8 cellular contexts compared by ENCODE assay signal in the genomic region with DNA sequence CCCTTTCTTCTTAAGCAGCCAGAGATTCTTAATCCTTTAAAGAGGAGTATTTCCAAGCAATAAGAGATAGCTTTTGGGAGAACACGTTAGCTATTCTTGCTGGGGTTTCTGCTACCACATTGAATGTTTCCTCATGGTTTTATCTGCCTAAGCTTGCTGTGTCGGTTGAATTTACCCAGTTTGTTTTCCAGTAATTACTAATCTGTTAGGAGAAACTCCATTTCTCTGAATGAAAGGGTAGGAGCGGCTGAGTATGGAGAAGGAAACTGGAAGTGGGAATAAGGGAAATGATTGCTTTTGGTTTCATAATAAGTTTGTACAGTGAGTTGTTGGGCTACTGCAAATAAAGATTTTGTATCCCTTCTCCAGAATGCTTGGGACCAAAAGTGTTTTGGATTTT. TPM values are rescaled to one million over a fixed set of nuclear protein-coding genes. Genes with fewer than 3 reads are reported as not detected.
DNase-seq lines count a peak whose midpoint lies in the region; ATAC-seq and TF ChIP-seq lines count a peak whose summit lies in the region.

No MANE protein-coding gene starts in this region.

- no peak for DNase-seq in CD4-positive, alpha-beta memory T cell
- DNase-seq in NB4 (ENCODE audit: low read depth): no peak
- no peak for DNase-seq in SHP77 (lab: John Stamatoyannopoulos, UW)
- DNase-seq in NCI-H2171 treated with DMSO at 0.1 percent for 48 hours (lab: John Stamatoyannopoulos, UW): no peak

- H3K27ac ChIP-seq in CD4-positive, alpha-beta memory T cell (ENCODE audit: low read depth, low read length): peak overlapping the region; percentile 73
- no peak overlapping the region for H3K27ac ChIP-seq in ectodermal cell (ENCODE audit: insufficient read depth, low read depth, low read length, poor library complexity, severe bottlenecking)

- H3K9me3 Mint-ChIP-seq in CD4-positive, alpha-beta memory T cell: no peaks in the 10 kb centered on the region

- no peaks in the 10 kb centered on the region for H3K9me3 ChIP-seq in CD4-positive, alpha-beta memory T cell (ENCODE audit: control insufficient read depth in 1 of 2, low read length in 2 of 2)
- no peaks in the 10 kb centered on the region for H3K9me3 ChIP-seq in ectodermal cell (ENCODE audit: control insufficient read depth, low read length)
- no peaks in the 10 kb centered on the region for H3K9me3 ChIP-seq in neuron (ENCODE audit: low read length)

- no peaks in the 10 kb centered on the region for H3K36me3 ChIP-seq in CD4-positive, alpha-beta memory T cell (ENCODE audit: insufficient read depth, low read length)
- no peaks in the 10 kb centered on the region for H3K36me3 ChIP-seq in ectodermal cell (ENCODE audit: control insufficient read depth, insufficient read depth, low read length)
- no peaks in the 10 kb centered on the region for H3K36me3 ChIP-seq in neuron (ENCODE audit: insufficient read depth, low read length)

- H2AFZ ChIP-seq in neuron (ENCODE audit: low read depth, low read length): peak overlapping the region; percentile 89

- intact Hi-C loops in CD4-positive, alpha-beta memory T cell (cut with micrococcal nuclease): loop anchor here (5.0 to 10.0 kb wide), 9 partner anchors 49 to 1461 kb away; a partner anchor contains a TSS

- ATAC-seq in GM19035 (IDR thresholded peaks at IDR 0.05; ENCODE audit: unreplicated experiment) (no peak), HG02970 (IDR thresholded peaks at IDR 0.05; ENCODE audit: low FRiP score, unreplicated experiment) (no peak)

- H3K4me3 ChIP-seq in CD4-positive, alpha-beta memory T cell (ENCODE audit: low read length in 2 of 2): peak overlapping the region in 1 of 2 donors; percentile 53
- peak overlapping the region; percentile 76 for H3K4me3 ChIP-seq in NB4 (ENCODE audit: low read depth, low read length)
- H3K4me3 ChIP-seq in ectodermal cell (ENCODE audit: insufficient read depth, low read depth, low read length): peak overlapping the region; percentile 12
- peak overlapping the region; percentile 92 for H3K4me3 ChIP-seq in neuron (ENCODE audit: low read length)

- peak overlapping the region; percentile 90 to 97 (median 96) for H3K4me3 Mint-ChIP-seq in CD4-positive, alpha-beta memory T cell

- CTCF ChIA-PET in CD4-positive, alpha-beta memory T cell (lab: Charles Lee; ENCODE audit: partially characterized antibody): interaction anchor here (0.7 to 12.7 kb wide), 12 partner anchors 13 to 614 kb away, joined by 3 to 249 read pairs (median 4); a partner anchor contains a TSS

- H3K4me1 ChIP-seq in CD4-positive, alpha-beta memory T cell (ENCODE audit: insufficient read depth, low read length): peaks cover 52% of the 10 kb centered on the region
- H3K4me1 ChIP-seq in ectodermal cell (ENCODE audit: control insufficient read depth, insufficient read depth, low read length): no peaks in the 10 kb centered on the region
- peaks cover 18% of the 10 kb centered on the region for H3K4me1 ChIP-seq in neuron (ENCODE audit: insufficient read depth, low read length)

- no peaks in the 10 kb centered on the region for H3K27me3 Mint-ChIP-seq in CD4-positive, alpha-beta memory T cell

- H3K4me1 Mint-ChIP-seq in CD4-positive, alpha-beta memory T cell: peaks cover 16 to 30% (median 25%) of the 10 kb centered on the region in 4 donors

- TF ChIP-seq POLR2A in NB4 (IDR thresholded peaks at IDR 0.05; ENCODE audit: extremely low read depth, insufficient read length): no peak

- peaks cover 0 to 2% of the 10 kb centered on the region in 2 donors for H3K36me3 Mint-ChIP-seq in CD4-positive, alpha-beta memory T cell

- H3K27ac Mint-ChIP-seq in CD4-positive, alpha-beta memory T cell: peak overlapping the region; percentile 76 to 96 (median 88)

- POLR2A ChIA-PET in CD4-positive, alpha-beta memory T cell (lab: Charles Lee; ENCODE audit: partially characterized antibody): interaction anchor here (0.5 to 4.3 kb wide), 9 partner anchors 85 to 602 kb away, joined by 3 to 42 read pairs (median 4); a partner anchor contains a TSS

- no peaks in the 10 kb centered on the region for H3K27me3 ChIP-seq in CD4-positive, alpha-beta memory T cell (ENCODE audit: insufficient read depth, low read length)
- H3K27me3 ChIP-seq in ectodermal cell (ENCODE audit: control insufficient read depth, insufficient read depth, low read length, poor library complexity, severe bottlenecking): peaks cover 30% of the 10 kb centered on the region
- H3K27me3 ChIP-seq in neuron (ENCODE audit: insufficient read depth, low read length): no peaks in the 10 kb centered on the region

- 59 to 65% methylated on average over 3 of the region's 3 CpGs for WGBS in ectodermal cell, 2 experiments

- TF ChIP-seq CTCF in NB4 (IDR thresholded peaks at IDR 0.05; ENCODE audit: low read depth, low read length): no peak

RNA-seq across cellular contexts. Expression of a gene that starts 1.2 kb away (rescaled TPM):
- 10 to 100 TPM; 17.0 to 19.9 TPM for total RNA-seq in CD4-positive, alpha-beta memory T cell
- polyA plus RNA-seq in CD4-positive, alpha-beta memory T cell: 1 to 10 TPM; 4.6 to 8.0 TPM
- 4.1 TPM for polyA plus RNA-seq in ectodermal cell (2013, experiment 1 of 4)
- 2.9 TPM for polyA plus RNA-seq in ectodermal cell (2013, experiment 2 of 4)
- polyA plus RNA-seq in ectodermal cell (2013, experiment 3 of 4): 3.1 TPM
- 3.0 TPM for polyA plus RNA-seq in ectodermal cell (2013, experiment 4 of 4)
